In the genomic region with DNA sequence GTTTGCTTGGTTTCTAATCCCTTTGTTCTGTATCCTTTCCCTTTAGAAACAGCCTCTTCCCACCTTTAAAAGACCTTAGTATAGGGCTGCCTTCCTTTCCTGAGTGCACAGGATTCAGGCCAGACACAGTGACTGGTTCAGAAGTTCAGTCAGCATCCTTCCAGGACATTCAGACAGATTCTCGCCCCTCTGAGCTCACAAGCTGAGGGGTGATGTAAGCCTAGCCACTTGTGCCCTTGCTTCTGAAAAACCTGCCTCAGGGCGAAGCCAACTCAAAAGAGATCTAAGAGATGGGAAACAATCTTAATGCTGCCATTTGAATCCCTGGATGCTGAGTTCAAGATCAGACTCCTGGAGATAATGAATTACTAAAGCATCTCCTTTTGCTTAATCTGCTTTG, we compare ENCODE assay signal across 18 cellular contexts.
"Had no signal": no experiment of that assay in that cellular context is flagged by ENCODE, and none has a peak within 500 bp of the region (broad histone marks: within the 10 kb centered on the region; RNA-seq: fewer than 3 reads in every experiment).

No MANE protein-coding gene starts in this region.

- ATAC-seq: heart right ventricle, left ventricle myocardium superior, pancreas, right cardiac atrium had no signal

- DNase-seq: effector CD4-positive, alpha-beta T cell; endodermal cell; heart right ventricle; kidney; left colon; left ventricle myocardium superior; mesenchymal stem cell; midbrain; naive B cell; occipital lobe; pancreas; right cardiac atrium; small intestine; stimulated activated CD4-positive, alpha-beta T cell treated with anti-CD3 and anti-CD28 coated beads, Interleukin-2, amount 100 ng/mL, for 48 hours; stimulated activated naive CD4-positive, alpha-beta T cell treated with Interleukin-2 at 50 U/mL for 16 hours; trophoblast cell had no signal

- H3K9me3 ChIP-seq: heart right ventricle, pancreas had no signal

- H3K4me3 ChIP-seq: coronary artery, heart right ventricle, lung, pancreas had no signal

- H3K4me1 ChIP-seq: heart right ventricle, pancreas had no signal

- H3K27ac ChIP-seq: coronary artery, heart right ventricle, pancreas had no signal

- H3K36me3 ChIP-seq: heart right ventricle, pancreas had no signal
